ENCODE assay signal across 8 cellular contexts in genomic region chr7:128459394-128459878, GRCh38.
A peak's percentile ranks its signal among the peaks of the same experiment; 100 is the strongest.
DNase-seq lines count a peak whose midpoint lies in the region; ATAC-seq lines count a peak whose summit lies in the region.

No MANE protein-coding gene starts in this region.

- ATAC-seq in GM18502 (IDR thresholded peaks at IDR 0.05; ENCODE audit: poor library complexity, unreplicated experiment) (peak; percentile 51), HG02943 (IDR thresholded peaks at IDR 0.05; ENCODE audit: low read depth, unreplicated experiment) (peak; percentile 36)

- DNase-seq in AG08395 (ENCODE audit: low spot score) (peak; percentile 65), NCI-H2171 (lab: John Stamatoyannopoulos, UW) (peak; percentile 30), dedifferentiated amniotic fluid mesenchymal stem cell (ENCODE audit: extremely low spot score) (peak; percentile 27), medulla oblongata (ENCODE audit: extremely low spot score) (peak; percentile 87)
- peak; percentile 49 for DNase-seq in activated CD4-positive, CD25-positive, alpha-beta regulatory T cell treated with anti-CD3 and anti-CD28 coated beads, Interleukin-2, amount 50 U/mL, for 72 hours
- peak; percentile 33 for DNase-seq in stimulated activated CD8-positive, alpha-beta memory T cell treated with anti-CD3 and anti-CD28 coated beads, Interleukin-4, amount 100 ng/mL, for 24 hours (ENCODE audit: low read depth)

Comparison
In these comparisons a context has a peak if more than half of its experiments do, and no peak if none do; other contexts are left out.
1. Peak in every context shown above with its lines: DNase-seq and ATAC-seq.
2. DNase-seq: peak in every context shown above with its lines; median percentile 87 in medulla oblongata; 65 in AG08395; 49 in activated CD4-positive, CD25-positive, alpha-beta regulatory T cell treated with anti-CD3 and anti-CD28 coated beads, Interleukin-2, amount 50 U/mL, for 72 hours; 33 in stimulated activated CD8-positive, alpha-beta memory T cell treated with anti-CD3 and anti-CD28 coated beads, Interleukin-4, amount 100 ng/mL, for 24 hours; 30 in NCI-H2171; 27 in dedifferentiated amniotic fluid mesenchymal stem cell.